Comparison of ENCODE assay signal across 23 cellular contexts in the genomic region with DNA sequence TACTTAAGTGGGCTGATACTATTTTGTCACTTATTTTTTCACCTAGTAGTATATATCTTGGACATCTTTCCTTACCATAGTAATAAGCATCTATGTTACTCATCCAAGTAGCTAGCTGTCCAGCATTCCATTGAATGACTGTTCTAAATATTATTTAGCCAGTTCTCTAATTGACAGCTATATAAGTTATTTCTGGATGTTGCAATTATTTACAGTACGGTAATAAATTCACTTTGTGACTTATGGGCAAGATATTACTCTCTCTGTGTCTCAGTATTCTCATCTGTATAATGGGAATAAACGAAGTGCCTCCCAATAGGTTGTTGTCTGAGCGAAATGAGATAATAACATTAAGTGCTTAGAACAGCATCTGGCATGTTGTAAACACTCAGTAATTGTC.
"Had no signal": no experiment of that assay in that cellular context is flagged by ENCODE, and none has a peak within 500 bp of the region (broad histone marks: within the 10 kb centered on the region; RNA-seq: fewer than 3 reads in every experiment).

No MANE protein-coding gene starts in this region.

- H3K9me3 ChIP-seq: ascending aorta, left ventricle myocardium inferior, sigmoid colon, transverse colon, uterus had no signal

- H3K36me3 ChIP-seq: ascending aorta, left ventricle myocardium inferior, neural progenitor cell, sigmoid colon, transverse colon, uterus had no signal

- H3K4me2 ChIP-seq: neural progenitor cell had no signal

- H3K4me1 ChIP-seq: ascending aorta, foreskin keratinocyte, left ventricle myocardium inferior, sigmoid colon, transverse colon, uterus had no signal

- DNase-seq: activated CD4-positive, alpha-beta memory T cell treated with anti-CD3 and anti-CD28 coated beads, Interleukin-2, amount 10 ng/mL, durations not matched to agents 7 days and 5 days; activated CD4-positive, alpha-beta T cell treated with anti-CD3 and anti-CD28 coated beads for 4 hours; activated CD4-positive, CD25-positive, alpha-beta regulatory T cell; activated CD8-positive, alpha-beta memory T cell treated with anti-CD3 and anti-CD28 coated beads, Interleukin-2, amount 10 ng/mL, durations not matched to agents 7 days and 5 days; activated gamma-delta T cell treated with Interleukin-2 at 50 U/mL for 16 hours; endodermal cell; kidney glomerular epithelial cell; left ventricle myocardium inferior; naive thymus-derived CD8-positive, alpha-beta T cell; sigmoid colon; stimulated activated CD4-positive, alpha-beta T cell treated with anti-CD3 and anti-CD28 coated beads, Interleukin-2, amount 100 ng/mL, for 48 hours; stimulated activated CD8-positive, alpha-beta memory T cell treated with anti-CD3 and anti-CD28 coated beads, Interleukin-4, amount 100 ng/mL, for 48 hours; stimulated activated naive B cell treated with anti-CD40 and anti-IgM and Interleukin-4, amounts not matched to agents 10 μg/mL and 1 μg/mL and 100 μg/mL, for 72 hours; transverse colon; uterus had no signal

- H2AFZ ChIP-seq: neural progenitor cell had no signal

- H3K4me1 Mint-ChIP-seq: activated CD4-positive, alpha-beta memory T cell treated with anti-CD3 and anti-CD28 coated beads, Interleukin-2, amount 10 ng/mL, durations not matched to agents 7 days and 5 days; activated CD8-positive, alpha-beta memory T cell treated with anti-CD3 and anti-CD28 coated beads, Interleukin-2, amount 10 ng/mL, durations not matched to agents 7 days and 5 days; activated naive CD4-positive, alpha-beta T cell treated with anti-CD3 and anti-CD28 coated beads, Interleukin-2, amount 50 U/mL, for 24 hours; endodermal cell; mesothelial cell of epicardium; naive thymus-derived CD8-positive, alpha-beta T cell; neural progenitor cell had no signal

- H3K36me3 Mint-ChIP-seq: activated CD8-positive, alpha-beta memory T cell treated with anti-CD3 and anti-CD28 coated beads, Interleukin-2, amount 10 ng/mL, durations not matched to agents 7 days and 5 days; activated naive CD4-positive, alpha-beta T cell treated with anti-CD3 and anti-CD28 coated beads, Interleukin-2, amount 50 U/mL, for 24 hours; mesothelial cell of epicardium; neural progenitor cell; stimulated activated naive B cell treated with anti-CD40 and anti-IgM and Interleukin-4, amounts not matched to agents 10 μg/mL and 1 μg/mL and 100 μg/mL, for 72 hours had no signal

- H3K27ac ChIP-seq: ascending aorta, coronary artery, epithelial cell of prostate, foreskin keratinocyte, left ventricle myocardium inferior, neural progenitor cell, sigmoid colon, transverse colon, uterus had no signal

- H3K4me3 Mint-ChIP-seq: activated CD4-positive, alpha-beta memory T cell treated with anti-CD3 and anti-CD28 coated beads, Interleukin-2, amount 10 ng/mL, durations not matched to agents 7 days and 5 days; activated CD8-positive, alpha-beta memory T cell treated with anti-CD3 and anti-CD28 coated beads, Interleukin-2, amount 10 ng/mL, durations not matched to agents 7 days and 5 days; activated naive CD4-positive, alpha-beta T cell treated with anti-CD3 and anti-CD28 coated beads, Interleukin-2, amount 50 U/mL, for 24 hours; endodermal cell; mesothelial cell of epicardium; naive thymus-derived CD8-positive, alpha-beta T cell; neural progenitor cell; stimulated activated naive B cell treated with anti-CD40 and anti-IgM and Interleukin-4, amounts not matched to agents 10 μg/mL and 1 μg/mL and 100 μg/mL, for 72 hours; T-helper 1 cell treated with Interleukin-12 subunit alpha and Interleukin-12 subunit beta and Interleukin-4 antibody, amounts not matched to agents 30 μg/mL and 1 μg/mL, for 36 hours had no signal

- ATAC-seq: activated CD8-positive, alpha-beta memory T cell treated with anti-CD3 and anti-CD28 coated beads, Interleukin-2, amount 10 ng/mL, durations not matched to agents 7 days and 5 days; foreskin keratinocyte; naive thymus-derived CD8-positive, alpha-beta T cell; stimulated activated naive B cell treated with anti-CD40 and anti-IgM and Interleukin-4, amounts not matched to agents 10 μg/mL and 1 μg/mL and 100 μg/mL, for 72 hours had no signal

- H3K27me3 ChIP-seq: ascending aorta, foreskin keratinocyte, neural progenitor cell, sigmoid colon, transverse colon, uterus had no signal

- H3K9ac ChIP-seq: neural progenitor cell had no signal

- H3K9me3 Mint-ChIP-seq: activated CD4-positive, alpha-beta memory T cell treated with anti-CD3 and anti-CD28 coated beads, Interleukin-2, amount 10 ng/mL, durations not matched to agents 7 days and 5 days; activated naive CD4-positive, alpha-beta T cell treated with anti-CD3 and anti-CD28 coated beads, Interleukin-2, amount 50 U/mL, for 24 hours; T-helper 1 cell treated with Interleukin-12 subunit alpha and Interleukin-12 subunit beta and Interleukin-4 antibody, amounts not matched to agents 30 μg/mL and 1 μg/mL, for 36 hours had no signal

- H3K27me3 Mint-ChIP-seq: activated CD4-positive, alpha-beta memory T cell treated with anti-CD3 and anti-CD28 coated beads, Interleukin-2, amount 10 ng/mL, durations not matched to agents 7 days and 5 days; activated CD8-positive, alpha-beta memory T cell treated with anti-CD3 and anti-CD28 coated beads, Interleukin-2, amount 10 ng/mL, durations not matched to agents 7 days and 5 days had no signal

- H3K4me3 ChIP-seq: ascending aorta, coronary artery, left ventricle myocardium inferior, neural progenitor cell, sigmoid colon, transverse colon, uterus had no signal

- H3K27ac Mint-ChIP-seq: activated CD4-positive, alpha-beta memory T cell treated with anti-CD3 and anti-CD28 coated beads, Interleukin-2, amount 10 ng/mL, durations not matched to agents 7 days and 5 days; activated CD8-positive, alpha-beta memory T cell treated with anti-CD3 and anti-CD28 coated beads, Interleukin-2, amount 10 ng/mL, durations not matched to agents 7 days and 5 days; activated naive CD4-positive, alpha-beta T cell treated with anti-CD3 and anti-CD28 coated beads, Interleukin-2, amount 50 U/mL, for 24 hours; endodermal cell; mesothelial cell of epicardium; naive thymus-derived CD8-positive, alpha-beta T cell; neural progenitor cell; stimulated activated naive B cell treated with anti-CD40 and anti-IgM and Interleukin-4, amounts not matched to agents 10 μg/mL and 1 μg/mL and 100 μg/mL, for 72 hours; T-helper 1 cell treated with Interleukin-12 subunit alpha and Interleukin-12 subunit beta and Interleukin-4 antibody, amounts not matched to agents 30 μg/mL and 1 μg/mL, for 36 hours had no signal
